ENCODE assay signal across 8 cellular contexts in the genomic region with DNA sequence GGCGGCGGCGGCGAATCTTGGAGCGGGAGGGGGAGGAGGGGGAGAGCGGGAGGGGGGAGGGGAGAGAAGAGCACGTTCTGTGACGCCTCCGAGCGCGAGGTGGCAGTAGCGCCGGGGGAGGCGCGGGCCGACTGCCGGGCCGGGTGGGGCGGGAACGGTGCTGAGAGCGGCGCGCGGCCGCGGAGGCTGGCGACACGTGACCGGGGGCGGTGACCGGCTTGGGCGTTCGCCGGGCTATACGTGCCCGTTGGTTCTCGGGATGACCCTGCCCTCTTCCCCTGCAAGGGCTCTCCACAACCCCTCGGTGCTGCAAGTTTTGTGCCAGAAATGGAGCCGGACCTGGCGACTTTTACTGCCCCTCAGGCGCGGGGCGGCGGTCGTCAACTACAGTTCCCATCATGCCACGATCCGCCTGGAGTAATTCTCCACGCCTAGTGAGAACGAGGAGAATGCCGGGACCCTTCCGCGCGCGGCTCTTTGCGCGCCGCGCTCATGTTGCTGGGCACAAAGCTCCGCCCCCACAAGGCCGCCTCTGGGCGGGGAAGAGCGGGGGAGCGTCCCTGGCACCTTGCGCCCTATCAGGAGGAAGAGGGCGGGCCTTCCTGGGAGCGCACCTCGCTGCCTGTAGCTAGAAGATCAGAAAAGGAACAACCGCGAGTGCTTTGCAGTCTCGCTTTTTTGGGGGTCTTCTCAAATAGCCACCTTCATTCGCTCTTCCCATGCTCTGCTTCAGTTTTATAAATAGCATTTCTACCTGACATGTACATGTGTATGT. TPM values are rescaled to one million over a fixed set of nuclear protein-coding genes. Genes with fewer than 3 reads are reported as not detected.
DNase-seq lines count a peak whose midpoint lies in the region; ATAC-seq and TF ChIP-seq lines count a peak whose summit lies in the region.

Gene KPNA3 (minus strand): TSS at position 133 of the 775 bp plus-strand sequence. CDS start 176 bp downstream, outside the sequence.

- ATAC-seq in GM21619 (IDR thresholded peaks at IDR 0.05; ENCODE audit: unreplicated experiment) (peak; percentile 84), PC-3 (peak; percentile 87)

- H3F3A ChIP-seq in PC-3 (ENCODE audit: low read length, unreplicated experiment), result no peaks in the 10 kb centered on the region

- intact Hi-C loops in PC-3 (cut with micrococcal nuclease), result loop anchor here (1.0 to 5.0 kb wide), 3 partner anchors 56 to 102 kb away; partner anchors contain the start of gene EBPL

- peak within 1 kb of the TSS; percentile 91 for H3K27ac ChIP-seq in PC-3 (ENCODE audit: low read length)
- H3K27ac ChIP-seq in epithelial cell of prostate, result peak within 1 kb of the TSS; percentile 92

- peaks cover 18% of the 10 kb centered on the region for H3K4me1 ChIP-seq in PC-3 (ENCODE audit: insufficient read depth, low read length)

- peak within 1 kb of the TSS; percentile 81 for H3K4me3 ChIP-seq in Jurkat, Clone E6-1 (ENCODE audit: low read length)
- H3K4me3 ChIP-seq in PC-3 (ENCODE audit: low read length), result peak within 1 kb of the TSS; percentile 80

- H2AFZ ChIP-seq in PC-3 (ENCODE audit: low read length), result peak within 1 kb of the TSS; percentile 85

- H4K20me1 ChIP-seq in PC-3 (ENCODE audit: low read length), result peaks cover 18% of the 10 kb centered on the region

- no peaks in the 10 kb centered on the region for H3K36me3 ChIP-seq in PC-3 (ENCODE audit: low read depth, low read length)

- peaks cover 42% of the 10 kb centered on the region for H3K79me2 ChIP-seq in PC-3 (ENCODE audit: low read length)

- H3K9me2 ChIP-seq in PC-3 (replicated peaks; ENCODE audit: low read length), result no peaks in the 10 kb centered on the region

- CTCF ChIA-PET in PC-3 (lab: Charles Lee), result interaction anchor here (0.6 to 1.3 kb wide), 9 partner anchors 48 to 611 kb away, joined by 3 to 12 read pairs (median 4); partner anchors contain the start of gene SPRYD7

- peak within 1 kb of the TSS; percentile 93 for H3K4me2 ChIP-seq in PC-3 (ENCODE audit: low read length)

- H3K9ac ChIP-seq in PC-3 (ENCODE audit: low read length), result peak within 1 kb of the TSS; percentile 87

- H3K9me3 ChIP-seq in PC-3 (ENCODE audit: low read length), result no peaks in the 10 kb centered on the region

- DNase-seq in DMS53 treated with DMSO at 0.1 percent for 48 hours (lab: John Stamatoyannopoulos, UW; ENCODE audit: unreplicated experiment) (peak; percentile 88), PC-3 (peak; percentile 90), activated T-cell treated with anti-CD3 and anti-CD28 coated beads for 48 hours (ENCODE audit: low read depth) (peak; percentile 93), epithelial cell of prostate (ENCODE audit: low read depth, low spot score) (peak; percentile 82), mucosa of gallbladder (ENCODE audit: low spot score) (peak; percentile 96)
- DNase-seq in Jurkat, Clone E6-1 (ENCODE audit: low read depth, low spot score), result peak; percentile 95
- peak; percentile 83 to 90 for DNase-seq in stimulated activated CD8-positive, alpha-beta memory T cell treated with anti-CD3 and anti-CD28 coated beads, Interleukin-4, amount 100 ng/mL, for 4 hours (ENCODE audit: low read depth in 2 of 2, low spot score in 1 of 2)

- POLR2A ChIA-PET in PC-3 (lab: Charles Lee; ENCODE audit: unreplicated experiment), result interaction anchor here (0.5 to 1.5 kb wide), 10 partner anchors 11 to 332 kb away, joined by 3 to 23 read pairs (median 6); partner anchors contain the start of genes EBPL and SPRYD7

- H3K27me3 ChIP-seq in PC-3 (ENCODE audit: low read length), result no peaks in the 10 kb centered on the region

- no TSS peak for BruUV-seq in PC-3 (replicated peaks; lab: Mats Ljungman, UMichigan)

- no peak for TF ChIP-seq CTCF in PC-3 (conservative IDR thresholded peaks at IDR 0.05; ENCODE audit: low read depth, low read length)

RNA-seq across cellular contexts. Expression of gene KPNA3, which starts in this region (rescaled TPM):
- polyA plus RNA-seq in Jurkat, Clone E6-1 (2012; ENCODE audit: insufficient read depth, insufficient read length), result 26.8 TPM
- total RNA-seq in PC-3 (2014; rRNA removed) (11.7 and 14.4 TPM in 2 replicates), mucosa of gallbladder (31.5 TPM)

Comparison
In these comparisons a context has a peak if more than half of its experiments do, and no peak if none do; other contexts are left out.
1. Peak in every context shown above with its lines: DNase-seq, ATAC-seq, H3K4me3 ChIP-seq and H3K27ac ChIP-seq.